Comparison of ENCODE assay signal across 8 cellular contexts in genomic region chr7:155803418-155804376, GRCh38. TPM values are rescaled to one million over a fixed set of nuclear protein-coding genes. Genes with fewer than 3 reads are reported as not detected.
A peak's percentile ranks its signal among the peaks of the same experiment; 100 is the strongest.
DNase-seq lines count a peak whose midpoint lies in the region; ATAC-seq, FAIRE-seq and TF ChIP-seq lines count a peak whose summit lies in the region.

No MANE protein-coding gene starts in this region.

- H3K36me3 ChIP-seq in GM12878 (ENCODE audit: control insufficient read depth in 2 of 2, insufficient read depth in 2 of 2, low read length in 1 of 2) (no peaks in the 10 kb centered on the region), mesodermal cell (ENCODE audit: control insufficient read depth, insufficient read depth, low read length) (no peaks in the 10 kb centered on the region)

- H2AFZ ChIP-seq in GM12878 (ENCODE audit: control insufficient read depth, low read depth, low read length): no peak overlapping the region; the same call in 1 of the 2 replicates

- in situ Hi-C loops in GM12878 (cut with MboI): loop anchor here (25.0 kb wide), 1 partner anchor 1459 kb away; no protein-coding TSS in a partner anchor

- H3K9me3 ChIP-seq in GM12878 (replicated peaks; ENCODE audit: control insufficient read depth, insufficient read depth, low read length): no peaks in the 10 kb centered on the region
- no peaks in the 10 kb centered on the region for H3K9me3 ChIP-seq in mesodermal cell (ENCODE audit: control insufficient read depth, low read length)

- WGBS in GM12878 (ENCODE audit: insufficient coverage, insufficient replicate concordance, low lambda C conversion rate, missing lambda C conversion rate): 19% methylated on average over 53 of the region's 96 CpGs
- 1% methylated on average over 59 to 61 of the region's 96 CpGs for WGBS in mesodermal cell (ENCODE audit: insufficient coverage in 2 of 2), 2 experiments

- H3K79me2 ChIP-seq in GM12878 (ENCODE audit: control insufficient read depth, insufficient read depth, low read length): no peaks in the 10 kb centered on the region

- H3K27me3 ChIP-seq in GM12878 (replicated peaks in 1 of 2; ENCODE audit: control insufficient read depth in 2 of 2, insufficient read depth in 2 of 2, low read length in 1 of 2): peaks cover 6 to 11% of the 10 kb centered on the region in 2 experiments

- peak overlapping the region; percentile 55 for H3K4me2 ChIP-seq in GM12878 (ENCODE audit: control insufficient read depth, insufficient read depth)

- TF ChIP-seq EP300 in GM12878 (IDR thresholded peaks at IDR 0.05; ENCODE audit: borderline replicate concordance in 1 of 2, control insufficient read depth in 1 of 2, low read depth in 2 of 2, low read length in 2 of 2): no peak

- DNase-seq in AML-193 (lab: John Stamatoyannopoulos, UW) (peak; percentile 78 to 81), HT-29 (ENCODE audit: low spot score) (peak; percentile 91), GM12878 (ENCODE audit: low read depth, low spot score) (no peak), HPDE6-E6E7 (ENCODE audit: extremely low spot score) (no peak), NK-92 (lab: John Stamatoyannopoulos, UW; ENCODE audit: unreplicated experiment) (no peak)

- no peak for TF ChIP-seq RAD21 in GM12878 (IDR thresholded peaks at IDR 0.05; ENCODE audit: insufficient read depth, low read depth, low read length)

- RAD21 ChIA-PET in GM12878 (lab: Charles Lee; ENCODE audit: unreplicated experiment): interaction anchor here (0.6 kb wide), 1 partner anchor 969 kb away, joined by 3 read pairs; no protein-coding TSS in a partner anchor

- no peak overlapping the region for H3K4me3 ChIP-seq in GM12878
- H3K4me3 ChIP-seq in mesodermal cell (ENCODE audit: extremely low read depth, insufficient read depth, low read length, poor library complexity, severe bottlenecking): peak overlapping the region; percentile 27

- no peaks in the 10 kb centered on the region for H3K4me1 ChIP-seq in GM12878 (ENCODE audit: control insufficient read depth, insufficient read depth, low read length)
- H3K4me1 ChIP-seq in mesodermal cell (ENCODE audit: control insufficient read depth, insufficient read depth, low read length, poor library complexity, severe bottlenecking): peaks cover 10% of the 10 kb centered on the region

- intact Hi-C loops in GM12878 (cut with micrococcal nuclease; ENCODE audit: unreplicated experiment): no loop called here

- TF ChIP-seq POLR2A in GM12878 (IDR thresholded peaks at IDR 0.05; ENCODE audit: low read depth, low read length): no peak

- ATAC-seq in GM12878 (no peak), HG02678 (IDR thresholded peaks at IDR 0.05; ENCODE audit: unreplicated experiment) (no peak), GM19397 (IDR thresholded peaks at IDR 0.05; ENCODE audit: unreplicated experiment) (no peak)

- H3K27ac ChIP-seq in GM12878 (ENCODE audit: control insufficient read depth, insufficient read depth) (no peak overlapping the region), mesodermal cell (ENCODE audit: low read depth, low read length, severe bottlenecking) (no peak overlapping the region)

- BruUV-seq in GM12878 (replicated peaks; lab: Mats Ljungman, UMichigan): no TSS peak

- no peak for TF ChIP-seq CTCF in GM12878 (IDR thresholded peaks at IDR 0.05 in 2 of 3, conservative IDR thresholded peaks at IDR 0.05 in 1 of 3; ENCODE audit: control insufficient read depth in 2 of 3, extremely low read depth in 1 of 3, insufficient read depth in 1 of 3, low read depth in 3 of 3, low read length in 3 of 3)

- SMC1A ChIA-PET in GM12878 (lab: Charles Lee; ENCODE audit: uncharacterized antibody, unreplicated experiment): no interaction called here

- no peak for FAIRE-seq in GM12878 (lab: Jason Lieb, UNC)

- POLR2A ChIA-PET in GM12878 (lab: Charles Lee): no interaction called here

- no peaks in the 10 kb centered on the region for H4K20me1 ChIP-seq in GM12878 (ENCODE audit: control insufficient read depth, insufficient read depth)

- CTCF ChIA-PET in GM12878 (lab: Yijun Ruan, JAX): no interaction called here

- H3K9ac ChIP-seq in GM12878 (ENCODE audit: control insufficient read depth, insufficient read depth, low read length): no peak overlapping the region

TF ChIP-seq in GM12878, 131 proteins besides CTCF, POLR2A, EP300 and RAD21:
- TF ChIP-seq ATF7 (IDR thresholded peaks at IDR 0.05; ENCODE audit: low read depth) (no peak), POLR2AphosphoS5 (IDR thresholded peaks at IDR 0.05; ENCODE audit: low read length) (no peak), HDAC6 (IDR thresholded peaks at IDR 0.05; ENCODE audit: unreplicated experiment) (peak; percentile 29), SUZ12 (IDR thresholded peaks at IDR 0.05; ENCODE audit: unreplicated experiment) (peak; percentile 24)
TF ChIP-seq in GM12878: peak in this region for 2.

RNA-seq across cellular contexts. Expression of gene SHH, which starts 8.6 kb away (rescaled TPM):
- total RNA-seq in HT-29 (2014; rRNA removed; shearing (Covaris generic)): 21.7 and 22.6 TPM in 2 replicates
- not detected in 2 replicates for total RNA-seq in GM12878 (2013; cell fraction: nucleolus; rRNA removed)
- total RNA-seq in GM12878 (2014; rRNA removed): not detected in 2 replicates
- not detected in 2 replicates for total RNA-seq in GM12878 (2014; rRNA removed; fragmentation: Illumina TruSeq; extraction: Trizol)
- total RNA-seq in GM12878 (2021): not detected in 2 replicates
- polyA plus RNA-seq in GM12878 (2011; ENCODE audit: low read depth): not detected
- not detected in 2 replicates for polyA plus RNA-seq in GM12878 (2011; rRNA removed)
- 0.02 TPM in 1 of 2 replicates, not detected in the other for polyA plus RNA-seq in GM12878 (2011; cell fraction: cytosol; rRNA removed)
- polyA plus RNA-seq in GM12878 (2011; cell fraction: nucleus; rRNA removed): 0.01 TPM in 1 of 2 replicates, not detected in the other
- polyA plus RNA-seq in GM12878 (2012): not detected in 2 replicates
- not detected in 2 replicates for polyA plus RNA-seq in GM12878 (2014; fragmentation: Illumina TruSeq; extraction: Trizol)
- polyA plus RNA-seq in GM12878 (2014; fragmentation: Nextera tagmentation; extraction: Ambion mirVana): not detected
- polyA plus RNA-seq in GM12878 (2014; rRNA removed): not detected in 2 replicates
- polyA plus RNA-seq in GM12878 (2016; fragmentation: Nextera tagmentation; extraction: Ambion mirVana): not detected
- polyA minus RNA-seq in GM12878 (2011; rRNA and poly(A)+ RNA removed): not detected in 2 replicates
- not detected in 2 replicates for polyA minus RNA-seq in GM12878 (2011; cell fraction: cytosol; rRNA and poly(A)+ RNA removed)
- not detected in 2 replicates for polyA minus RNA-seq in GM12878 (2011; cell fraction: nucleus; rRNA and poly(A)+ RNA removed)
- polyA plus RNA-seq in mesodermal cell (2013, experiment 1 of 2): not detected
- not detected for polyA plus RNA-seq in mesodermal cell (2013, experiment 2 of 2)

Comparison
In these comparisons a context has a peak if more than half of its experiments do, and no peak if none do; other contexts are left out.
1. DNase-seq: peak in AML-193 (2 of 2) and HT-29 (single experiment); none in GM12878 (single experiment), HPDE6-E6E7 (single experiment) and NK-92 (single experiment).
2. RNA of gene SHH, which starts 8.6 kb away (total RNA-seq): 21.7 to 22.6 TPM in HT-29; not detected in GM12878; every median in the first group is over 10 times any median in the second.